In the genomic region with DNA sequence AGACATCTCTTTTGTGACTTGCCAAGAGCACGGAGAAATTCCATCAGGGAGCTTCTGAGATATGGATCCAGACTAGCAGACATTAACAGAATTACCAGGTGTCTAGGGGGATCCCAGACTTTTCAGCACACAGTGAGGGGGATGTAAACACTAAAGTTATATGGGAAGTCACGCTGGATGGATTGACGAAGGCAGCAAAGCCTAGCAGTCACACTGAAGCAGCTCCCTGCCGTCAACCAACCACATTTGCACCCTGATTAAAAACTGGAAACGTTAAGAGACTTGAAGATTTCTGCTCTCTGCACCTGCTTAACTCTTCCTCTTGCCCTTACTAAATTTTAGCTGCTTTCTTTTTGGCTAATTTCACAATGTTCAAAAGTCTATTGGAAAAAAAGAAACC, we compare ENCODE assay signal across 26 cellular contexts.
DNase-seq lines count a peak whose midpoint lies in the region; FAIRE-seq and TF ChIP-seq lines count a peak whose summit lies in the region.
"Had no signal": no experiment of that assay in that cellular context is flagged by ENCODE, and none has a peak within 500 bp of the region (broad histone marks: within the 10 kb centered on the region; RNA-seq: fewer than 3 reads in every experiment).

No MANE protein-coding gene starts in this region.

- no peak overlapping the region for H3K27ac Mint-ChIP-seq in activated naive CD8-positive, alpha-beta T cell treated with anti-CD3 and anti-CD28 coated beads for 36 hours
- H3K27ac Mint-ChIP-seq: CD8-positive, alpha-beta memory T cell; T-cell had no signal

- peaks cover 22% of the 10 kb centered on the region for H3K4me1 Mint-ChIP-seq in activated naive CD8-positive, alpha-beta T cell treated with anti-CD3 and anti-CD28 coated beads for 36 hours

- H3K27me3 ChIP-seq in OCI-LY3 (ENCODE audit: low read depth, low read length): peaks cover 72% of the 10 kb centered on the region

- no peak overlapping the region for H3K4me3 Mint-ChIP-seq in activated naive CD8-positive, alpha-beta T cell treated with anti-CD3 and anti-CD28 coated beads for 36 hours
- H3K4me3 Mint-ChIP-seq: CD8-positive, alpha-beta memory T cell; T-cell had no signal

- H3K9me3 ChIP-seq in OCI-LY3 (ENCODE audit: insufficient read depth, low read length) (peaks cover 4% of the 10 kb centered on the region; the same call in 1 of the 2 replicates), kidney (ENCODE audit: control insufficient read depth in 1 of 2, low read length in 2 of 2) (no peaks in the 10 kb centered on the region)

- peaks cover 24% of the 10 kb centered on the region for H3K9me3 Mint-ChIP-seq in activated naive CD8-positive, alpha-beta T cell treated with anti-CD3 and anti-CD28 coated beads for 36 hours

- no peaks in the 10 kb centered on the region for H3K79me2 ChIP-seq in OCI-LY3 (ENCODE audit: low read length)

- peaks cover 28% of the 10 kb centered on the region for H3K27me3 Mint-ChIP-seq in activated naive CD8-positive, alpha-beta T cell treated with anti-CD3 and anti-CD28 coated beads for 36 hours

- intact Hi-C loops in kidney (cut with DNase I): no loop called here

- no peaks in the 10 kb centered on the region for H3K36me3 ChIP-seq in OCI-LY3 (replicated peaks; ENCODE audit: low read depth, low read length)
- H3K36me3 ChIP-seq in kidney (ENCODE audit: control insufficient read depth in 1 of 2, insufficient read depth in 2 of 2, low read length in 2 of 2): no peaks in the 10 kb centered on the region

- no peak overlapping the region for H2AFZ ChIP-seq in OCI-LY3 (ENCODE audit: low read depth, low read length)

- peaks cover 11% of the 10 kb centered on the region for H3K36me3 Mint-ChIP-seq in activated naive CD8-positive, alpha-beta T cell treated with anti-CD3 and anti-CD28 coated beads for 36 hours

- DNase-seq in AG20443 (ENCODE audit: low spot score) (peak; percentile 0), GM10266 (ENCODE audit: extremely low spot score) (peak; percentile 9), kidney (peak; percentile 15), AML-193 (lab: John Stamatoyannopoulos, UW) (no peak), iPS-NIHi7 (ENCODE audit: extremely low spot score) (no peak)
- no peak for DNase-seq in activated naive CD8-positive, alpha-beta T cell treated with anti-CD3 and anti-CD28 coated beads for 36 hours
- DNase-seq in stimulated activated CD4-positive, alpha-beta T cell treated with anti-CD3 and anti-CD28 coated beads, Interleukin-2, amount 100 ng/mL, for 24 hours: no peak
- DNase-seq: 8988T; ACHN; CD8-positive, alpha-beta memory T cell; DMS 273 treated with DMSO at 0.1 percent for 48 hours; DMS79 treated with DMSO at 0.1 percent for 48 hours; NCI-H1105 treated with DMSO at 0.1 percent for 48 hours; NCI-H146; NCI-H2029; NCI-H446 treated with DMSO at 0.1 percent for 48 hours; NCI-H526; NCI-H82; SHP77; T-cell had no signal

- H3K4me3 ChIP-seq in OCI-LY3 (ENCODE audit: low read length) (no peak overlapping the region), kidney (ENCODE audit: low read length in 2 of 2) (no peak overlapping the region)
- H3K4me3 ChIP-seq: K562 had no signal

- H3K9ac ChIP-seq in OCI-LY3 (ENCODE audit: low read length) (no peak overlapping the region), kidney (ENCODE audit: low read length in 2 of 2) (no peak overlapping the region)

- H3K4me2 ChIP-seq in OCI-LY3 (ENCODE audit: low read length): peak overlapping the region; percentile 29

- peaks cover 4% of the 10 kb centered on the region; the same call in 1 of the 2 replicates for H4K20me1 ChIP-seq in OCI-LY3 (ENCODE audit: insufficient read depth, low read length)

- peaks cover 39% of the 10 kb centered on the region for H3K4me1 ChIP-seq in OCI-LY3 (ENCODE audit: low read length)
- H3K4me1 ChIP-seq in kidney (ENCODE audit: control insufficient read depth in 1 of 2, insufficient read depth in 1 of 2, low read depth in 1 of 2, low read length in 2 of 2): peaks cover 0 to 8% of the 10 kb centered on the region in 2 donors

- FAIRE-seq in kidney (lab: Jason Lieb, UNC): no peak
- FAIRE-seq: H1, HTR-8/SVneo, K562 had no signal

- TF ChIP-seq CTCF in GM10266 (IDR thresholded peaks at IDR 0.05; ENCODE audit: control insufficient read depth, insufficient read depth, low read depth, missing control alignments) (no peak), OCI-LY3 (IDR thresholded peaks at IDR 0.05; ENCODE audit: low read depth, low read length) (no peak), kidney (IDR thresholded peaks at IDR 0.05; ENCODE audit: borderline replicate concordance, extremely low read depth, insufficient read depth) (no peak)

- H3K27ac ChIP-seq in OCI-LY3 (ENCODE audit: low read length) (no peak overlapping the region), kidney (ENCODE audit: low read depth in 2 of 2, low read length in 2 of 2) (no peak overlapping the region)
- H3K27ac ChIP-seq: C4-2B, RWPE1 had no signal

Comparison
In these comparisons a context has a peak if more than half of its experiments do, and no peak if none do; other contexts are left out.
1. DNase-seq: peak in AG20443 (single experiment), GM10266 (single experiment) and kidney (single experiment); none in AML-193 (0 of 2), activated naive CD8-positive, alpha-beta T cell treated with anti-CD3 and anti-CD28 coated beads for 36 hours (single experiment), iPS-NIHi7 (single experiment) and stimulated activated CD4-positive, alpha-beta T cell treated with anti-CD3 and anti-CD28 coated beads, Interleukin-2, amount 100 ng/mL, for 24 hours (0 of 2).